In the genomic region with DNA sequence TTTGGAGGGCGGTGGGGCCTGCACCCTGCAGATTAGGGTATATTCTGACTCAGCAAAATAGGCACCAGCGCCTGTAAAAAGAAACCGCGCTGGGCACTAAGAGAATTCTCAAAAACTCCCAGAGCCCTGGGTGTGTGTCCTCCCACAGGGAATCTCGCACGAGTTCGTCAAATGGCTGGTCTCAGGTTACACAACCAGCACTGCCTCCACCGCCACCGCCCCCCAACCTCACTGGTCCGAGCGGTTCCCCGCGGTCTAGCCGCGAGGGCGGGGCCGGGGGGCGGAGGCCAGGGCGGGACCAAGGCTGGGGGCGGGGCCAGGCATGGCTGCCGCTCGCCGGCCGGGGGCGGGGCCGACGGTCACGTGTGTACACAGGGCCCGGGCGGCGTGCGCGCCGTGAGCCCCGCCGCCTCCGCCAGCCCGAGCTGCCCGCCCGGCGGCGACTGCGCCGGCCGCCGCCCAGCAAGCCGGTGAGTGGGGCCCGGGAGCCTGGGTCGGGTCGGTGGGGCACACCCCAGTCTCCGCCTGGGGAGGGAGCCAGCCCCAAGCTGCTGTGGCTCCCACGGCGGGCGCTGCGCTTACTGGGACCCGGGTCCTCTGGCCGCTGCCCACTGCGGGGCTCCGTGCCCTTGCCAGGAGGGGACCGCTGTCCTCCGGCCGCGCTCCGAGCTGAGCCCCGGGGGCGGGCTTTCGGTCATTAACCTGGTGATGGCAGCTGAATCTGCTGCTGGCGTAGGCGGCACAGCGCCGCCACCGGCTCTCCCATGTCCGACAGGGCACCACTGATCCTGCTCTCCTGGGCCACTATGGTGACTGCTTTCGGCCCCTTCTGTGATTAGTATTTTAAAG, we compare ENCODE assay signal across 1 cellular context.
TF ChIP-seq lines count a peak whose summit lies in the region.

A gene with protein sequence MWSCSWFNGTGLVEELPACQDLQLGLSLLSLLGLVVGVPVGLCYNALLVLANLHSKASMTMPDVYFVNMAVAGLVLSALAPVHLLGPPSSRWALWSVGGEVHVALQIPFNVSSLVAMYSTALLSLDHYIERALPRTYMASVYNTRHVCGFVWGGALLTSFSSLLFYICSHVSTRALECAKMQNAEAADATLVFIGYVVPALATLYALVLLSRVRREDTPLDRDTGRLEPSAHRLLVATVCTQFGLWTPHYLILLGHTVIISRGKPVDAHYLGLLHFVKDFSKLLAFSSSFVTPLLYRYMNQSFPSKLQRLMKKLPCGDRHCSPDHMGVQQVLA (plus strand): TSS at position 358 of the 849 bp plus-strand sequence. CDS start 12,970 bp downstream, outside the sequence.

TF ChIP-seq in HepG2, 621 proteins besides CTCF, POLR2A, EP300 and RAD21 (continued from another document and continues in another):
- TF ChIP-seq, protein P1, sequence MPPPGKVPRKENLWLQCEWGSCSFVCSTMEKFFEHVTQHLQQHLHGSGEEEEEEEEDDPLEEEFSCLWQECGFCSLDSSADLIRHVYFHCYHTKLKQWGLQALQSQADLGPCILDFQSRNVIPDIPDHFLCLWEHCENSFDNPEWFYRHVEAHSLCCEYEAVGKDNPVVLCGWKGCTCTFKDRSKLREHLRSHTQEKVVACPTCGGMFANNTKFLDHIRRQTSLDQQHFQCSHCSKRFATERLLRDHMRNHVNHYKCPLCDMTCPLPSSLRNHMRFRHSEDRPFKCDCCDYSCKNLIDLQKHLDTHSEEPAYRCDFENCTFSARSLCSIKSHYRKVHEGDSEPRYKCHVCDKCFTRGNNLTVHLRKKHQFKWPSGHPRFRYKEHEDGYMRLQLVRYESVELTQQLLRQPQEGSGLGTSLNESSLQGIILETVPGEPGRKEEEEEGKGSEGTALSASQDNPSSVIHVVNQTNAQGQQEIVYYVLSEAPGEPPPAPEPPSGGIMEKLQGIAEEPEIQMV (CRISPR knock-in tag; IDR thresholded peaks at IDR 0.05; ENCODE audit: low read depth): no peak
- TF ChIP-seq HDAC1 (CRISPR knock-in tag; IDR thresholded peaks at IDR 0.05): peak; percentile 15; the same call in 1 of the 2 replicates
- no peak for TF ChIP-seq CBX5 (CRISPR knock-in tag; IDR thresholded peaks at IDR 0.05; ENCODE audit: borderline replicate concordance)
- TF ChIP-seq SMAD1 (CRISPR knock-in tag; IDR thresholded peaks at IDR 0.05; ENCODE audit: borderline replicate concordance, low read depth): no peak
- no peak for TF ChIP-seq HNF4G (IDR thresholded peaks at IDR 0.05; ENCODE audit: borderline replicate concordance, low read depth, low read length)
- no peak for TF ChIP-seq HNF4G (CRISPR knock-in tag; IDR thresholded peaks at IDR 0.05; ENCODE audit: borderline replicate concordance, low read depth)
- TF ChIP-seq, protein P2, sequence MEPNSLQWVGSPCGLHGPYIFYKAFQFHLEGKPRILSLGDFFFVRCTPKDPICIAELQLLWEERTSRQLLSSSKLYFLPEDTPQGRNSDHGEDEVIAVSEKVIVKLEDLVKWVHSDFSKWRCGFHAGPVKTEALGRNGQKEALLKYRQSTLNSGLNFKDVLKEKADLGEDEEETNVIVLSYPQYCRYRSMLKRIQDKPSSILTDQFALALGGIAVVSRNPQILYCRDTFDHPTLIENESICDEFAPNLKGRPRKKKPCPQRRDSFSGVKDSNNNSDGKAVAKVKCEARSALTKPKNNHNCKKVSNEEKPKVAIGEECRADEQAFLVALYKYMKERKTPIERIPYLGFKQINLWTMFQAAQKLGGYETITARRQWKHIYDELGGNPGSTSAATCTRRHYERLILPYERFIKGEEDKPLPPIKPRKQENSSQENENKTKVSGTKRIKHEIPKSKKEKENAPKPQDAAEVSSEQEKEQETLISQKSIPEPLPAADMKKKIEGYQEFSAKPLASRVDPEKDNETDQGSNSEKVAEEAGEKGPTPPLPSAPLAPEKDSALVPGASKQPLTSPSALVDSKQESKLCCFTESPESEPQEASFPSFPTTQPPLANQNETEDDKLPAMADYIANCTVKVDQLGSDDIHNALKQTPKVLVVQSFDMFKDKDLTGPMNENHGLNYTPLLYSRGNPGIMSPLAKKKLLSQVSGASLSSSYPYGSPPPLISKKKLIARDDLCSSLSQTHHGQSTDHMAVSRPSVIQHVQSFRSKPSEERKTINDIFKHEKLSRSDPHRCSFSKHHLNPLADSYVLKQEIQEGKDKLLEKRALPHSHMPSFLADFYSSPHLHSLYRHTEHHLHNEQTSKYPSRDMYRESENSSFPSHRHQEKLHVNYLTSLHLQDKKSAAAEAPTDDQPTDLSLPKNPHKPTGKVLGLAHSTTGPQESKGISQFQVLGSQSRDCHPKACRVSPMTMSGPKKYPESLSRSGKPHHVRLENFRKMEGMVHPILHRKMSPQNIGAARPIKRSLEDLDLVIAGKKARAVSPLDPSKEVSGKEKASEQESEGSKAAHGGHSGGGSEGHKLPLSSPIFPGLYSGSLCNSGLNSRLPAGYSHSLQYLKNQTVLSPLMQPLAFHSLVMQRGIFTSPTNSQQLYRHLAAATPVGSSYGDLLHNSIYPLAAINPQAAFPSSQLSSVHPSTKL (CRISPR knock-in tag; IDR thresholded peaks at IDR 0.05): peak; percentile 52
- TF ChIP-seq, protein P3, sequence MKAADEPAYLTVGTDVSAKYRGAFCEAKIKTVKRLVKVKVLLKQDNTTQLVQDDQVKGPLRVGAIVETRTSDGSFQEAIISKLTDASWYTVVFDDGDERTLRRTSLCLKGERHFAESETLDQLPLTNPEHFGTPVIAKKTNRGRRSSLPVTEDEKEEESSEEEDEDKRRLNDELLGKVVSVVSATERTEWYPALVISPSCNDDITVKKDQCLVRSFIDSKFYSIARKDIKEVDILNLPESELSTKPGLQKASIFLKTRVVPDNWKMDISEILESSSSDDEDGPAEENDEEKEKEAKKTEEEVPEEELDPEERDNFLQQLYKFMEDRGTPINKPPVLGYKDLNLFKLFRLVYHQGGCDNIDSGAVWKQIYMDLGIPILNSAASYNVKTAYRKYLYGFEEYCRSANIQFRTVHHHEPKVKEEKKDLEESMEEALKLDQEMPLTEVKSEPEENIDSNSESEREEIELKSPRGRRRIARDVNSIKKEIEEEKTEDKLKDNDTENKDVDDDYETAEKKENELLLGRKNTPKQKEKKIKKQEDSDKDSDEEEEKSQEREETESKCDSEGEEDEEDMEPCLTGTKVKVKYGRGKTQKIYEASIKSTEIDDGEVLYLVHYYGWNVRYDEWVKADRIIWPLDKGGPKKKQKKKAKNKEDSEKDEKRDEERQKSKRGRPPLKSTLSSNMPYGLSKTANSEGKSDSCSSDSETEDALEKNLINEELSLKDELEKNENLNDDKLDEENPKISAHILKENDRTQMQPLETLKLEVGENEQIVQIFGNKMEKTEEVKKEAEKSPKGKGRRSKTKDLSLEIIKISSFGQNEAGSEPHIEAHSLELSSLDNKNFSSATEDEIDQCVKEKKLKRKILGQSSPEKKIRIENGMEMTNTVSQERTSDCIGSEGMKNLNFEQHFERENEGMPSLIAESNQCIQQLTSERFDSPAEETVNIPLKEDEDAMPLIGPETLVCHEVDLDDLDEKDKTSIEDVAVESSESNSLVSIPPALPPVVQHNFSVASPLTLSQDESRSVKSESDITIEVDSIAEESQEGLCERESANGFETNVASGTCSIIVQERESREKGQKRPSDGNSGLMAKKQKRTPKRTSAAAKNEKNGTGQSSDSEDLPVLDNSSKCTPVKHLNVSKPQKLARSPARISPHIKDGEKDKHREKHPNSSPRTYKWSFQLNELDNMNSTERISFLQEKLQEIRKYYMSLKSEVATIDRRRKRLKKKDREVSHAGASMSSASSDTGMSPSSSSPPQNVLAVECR (CRISPR knock-in tag; IDR thresholded peaks at IDR 0.05; ENCODE audit: borderline replicate concordance): peak; percentile 64
- no peak for TF ChIP-seq FOXP1 (IDR thresholded peaks at IDR 0.05)
- no peak for TF ChIP-seq FOXP1 (CRISPR knock-in tag; IDR thresholded peaks at IDR 0.05)
- no peak; the same call in 1 of the 2 replicates for TF ChIP-seq ZNF891 (CRISPR knock-in tag; IDR thresholded peaks at IDR 0.05)
- TF ChIP-seq, protein P4, sequence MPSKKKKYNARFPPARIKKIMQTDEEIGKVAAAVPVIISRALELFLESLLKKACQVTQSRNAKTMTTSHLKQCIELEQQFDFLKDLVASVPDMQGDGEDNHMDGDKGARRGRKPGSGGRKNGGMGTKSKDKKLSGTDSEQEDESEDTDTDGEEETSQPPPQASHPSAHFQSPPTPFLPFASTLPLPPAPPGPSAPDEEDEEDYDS (CRISPR knock-in tag; IDR thresholded peaks at IDR 0.05): peak; percentile 51; the same call in 1 of the 2 replicates
- no peak for TF ChIP-seq GTF2F1 (IDR thresholded peaks at IDR 0.05; ENCODE audit: low read length)
- no peak for TF ChIP-seq NR1H2 (CRISPR knock-in tag; IDR thresholded peaks at IDR 0.05; ENCODE audit: borderline replicate concordance, low read depth)
- peak; percentile 40; the same call in 1 of the 2 replicates for TF ChIP-seq CREM (IDR thresholded peaks at IDR 0.05)
- no peak for TF ChIP-seq CREM (CRISPR knock-in tag; IDR thresholded peaks at IDR 0.05)
- peak; percentile 32; the same call in 1 of the 2 replicates for TF ChIP-seq ZFAT (CRISPR knock-in tag; conservative IDR thresholded peaks at IDR 0.05)
- no peak for TF ChIP-seq ZIK1 (CRISPR knock-in tag; IDR thresholded peaks at IDR 0.05; ENCODE audit: borderline replicate concordance, low read depth)
- no peak for TF ChIP-seq REXO4 (CRISPR knock-in tag; IDR thresholded peaks at IDR 0.05; ENCODE audit: borderline replicate concordance)
- TF ChIP-seq, protein P5, sequence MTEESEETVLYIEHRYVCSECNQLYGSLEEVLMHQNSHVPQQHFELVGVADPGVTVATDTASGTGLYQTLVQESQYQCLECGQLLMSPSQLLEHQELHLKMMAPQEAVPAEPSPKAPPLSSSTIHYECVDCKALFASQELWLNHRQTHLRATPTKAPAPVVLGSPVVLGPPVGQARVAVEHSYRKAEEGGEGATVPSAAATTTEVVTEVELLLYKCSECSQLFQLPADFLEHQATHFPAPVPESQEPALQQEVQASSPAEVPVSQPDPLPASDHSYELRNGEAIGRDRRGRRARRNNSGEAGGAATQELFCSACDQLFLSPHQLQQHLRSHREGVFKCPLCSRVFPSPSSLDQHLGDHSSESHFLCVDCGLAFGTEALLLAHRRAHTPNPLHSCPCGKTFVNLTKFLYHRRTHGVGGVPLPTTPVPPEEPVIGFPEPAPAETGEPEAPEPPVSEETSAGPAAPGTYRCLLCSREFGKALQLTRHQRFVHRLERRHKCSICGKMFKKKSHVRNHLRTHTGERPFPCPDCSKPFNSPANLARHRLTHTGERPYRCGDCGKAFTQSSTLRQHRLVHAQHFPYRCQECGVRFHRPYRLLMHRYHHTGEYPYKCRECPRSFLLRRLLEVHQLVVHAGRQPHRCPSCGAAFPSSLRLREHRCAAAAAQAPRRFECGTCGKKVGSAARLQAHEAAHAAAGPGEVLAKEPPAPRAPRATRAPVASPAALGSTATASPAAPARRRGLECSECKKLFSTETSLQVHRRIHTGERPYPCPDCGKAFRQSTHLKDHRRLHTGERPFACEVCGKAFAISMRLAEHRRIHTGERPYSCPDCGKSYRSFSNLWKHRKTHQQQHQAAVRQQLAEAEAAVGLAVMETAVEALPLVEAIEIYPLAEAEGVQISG (CRISPR knock-in tag; IDR thresholded peaks at IDR 0.05): no peak; the same call in 1 of the 2 replicates
- no peak for TF ChIP-seq TSC22D2 (CRISPR knock-in tag; IDR thresholded peaks at IDR 0.05; ENCODE audit: borderline replicate concordance)
- no peak for TF ChIP-seq PAWR (CRISPR knock-in tag; IDR thresholded peaks at IDR 0.05; ENCODE audit: borderline replicate concordance)
- TF ChIP-seq, protein P6, sequence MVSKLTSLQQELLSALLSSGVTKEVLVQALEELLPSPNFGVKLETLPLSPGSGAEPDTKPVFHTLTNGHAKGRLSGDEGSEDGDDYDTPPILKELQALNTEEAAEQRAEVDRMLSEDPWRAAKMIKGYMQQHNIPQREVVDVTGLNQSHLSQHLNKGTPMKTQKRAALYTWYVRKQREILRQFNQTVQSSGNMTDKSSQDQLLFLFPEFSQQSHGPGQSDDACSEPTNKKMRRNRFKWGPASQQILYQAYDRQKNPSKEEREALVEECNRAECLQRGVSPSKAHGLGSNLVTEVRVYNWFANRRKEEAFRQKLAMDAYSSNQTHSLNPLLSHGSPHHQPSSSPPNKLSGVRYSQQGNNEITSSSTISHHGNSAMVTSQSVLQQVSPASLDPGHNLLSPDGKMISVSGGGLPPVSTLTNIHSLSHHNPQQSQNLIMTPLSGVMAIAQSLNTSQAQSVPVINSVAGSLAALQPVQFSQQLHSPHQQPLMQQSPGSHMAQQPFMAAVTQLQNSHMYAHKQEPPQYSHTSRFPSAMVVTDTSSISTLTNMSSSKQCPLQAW (CRISPR knock-in tag; IDR thresholded peaks at IDR 0.05): peak; percentile 51; the same call in 1 of the 2 replicates
- TF ChIP-seq ZNF879 (CRISPR knock-in tag; IDR thresholded peaks at IDR 0.05): 0 out of 2 replicates have a peak, but pooled peaks have one; percentile 7
- TF ChIP-seq SMYD3 (CRISPR knock-in tag; IDR thresholded peaks at IDR 0.05): no peak
- no peak for TF ChIP-seq ZNF883 (CRISPR knock-in tag; IDR thresholded peaks at IDR 0.05; ENCODE audit: not compliant biosample characterization)
- TF ChIP-seq CCDC6 (CRISPR knock-in tag; IDR thresholded peaks at IDR 0.05): peak; percentile 67
- TF ChIP-seq DPF2 (CRISPR knock-in tag; IDR thresholded peaks at IDR 0.05; ENCODE audit: borderline replicate concordance, low read depth): no peak
- TF ChIP-seq ZSCAN9 (CRISPR knock-in tag; IDR thresholded peaks at IDR 0.05; ENCODE audit: borderline replicate concordance): 0 out of 2 replicates have a peak, but pooled peaks have one; percentile 61
- TF ChIP-seq MAFF (IDR thresholded peaks at IDR 0.05; ENCODE audit: low read depth, low read length): peak; percentile 96
- no peak for TF ChIP-seq SATB2 (CRISPR knock-in tag; IDR thresholded peaks at IDR 0.05)
- TF ChIP-seq SRF (IDR thresholded peaks at IDR 0.05; ENCODE audit: low read depth, low read length): no peak
- TF ChIP-seq, protein P7, sequence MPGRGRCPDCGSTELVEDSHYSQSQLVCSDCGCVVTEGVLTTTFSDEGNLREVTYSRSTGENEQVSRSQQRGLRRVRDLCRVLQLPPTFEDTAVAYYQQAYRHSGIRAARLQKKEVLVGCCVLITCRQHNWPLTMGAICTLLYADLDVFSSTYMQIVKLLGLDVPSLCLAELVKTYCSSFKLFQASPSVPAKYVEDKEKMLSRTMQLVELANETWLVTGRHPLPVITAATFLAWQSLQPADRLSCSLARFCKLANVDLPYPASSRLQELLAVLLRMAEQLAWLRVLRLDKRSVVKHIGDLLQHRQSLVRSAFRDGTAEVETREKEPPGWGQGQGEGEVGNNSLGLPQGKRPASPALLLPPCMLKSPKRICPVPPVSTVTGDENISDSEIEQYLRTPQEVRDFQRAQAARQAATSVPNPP (CRISPR knock-in tag; IDR thresholded peaks at IDR 0.05): no peak
- no peak for TF ChIP-seq HES4 (CRISPR knock-in tag; IDR thresholded peaks at IDR 0.05; ENCODE audit: borderline replicate concordance)
- TF ChIP-seq PTBP1 (IDR thresholded peaks at IDR 0.05; ENCODE audit: low read depth, low read length, poor library complexity, severe bottlenecking): peak; percentile 40
- no peak for TF ChIP-seq ATRX (CRISPR knock-in tag; IDR thresholded peaks at IDR 0.05; ENCODE audit: borderline replicate concordance)
- TF ChIP-seq HNRNPLL (IDR thresholded peaks at IDR 0.05; ENCODE audit: low read depth, low read length, poor library complexity, severe bottlenecking): peak; percentile 64
- TF ChIP-seq RBFOX2 (IDR thresholded peaks at IDR 0.05; ENCODE audit: low read depth, low read length): peak; percentile 73
- TF ChIP-seq CAMTA2 (CRISPR knock-in tag; IDR thresholded peaks at IDR 0.05; ENCODE audit: borderline replicate concordance): no peak
- peak; percentile 63; the same call in 1 of the 2 replicates for TF ChIP-seq POLR2AphosphoS5 (IDR thresholded peaks at IDR 0.05; ENCODE audit: low read depth, low read length)
- no peak for TF ChIP-seq CHCHD3 (CRISPR knock-in tag; IDR thresholded peaks at IDR 0.05)
- peak; percentile 81; the same call in 1 of the 2 replicates for TF ChIP-seq MAFG (CRISPR knock-in tag; IDR thresholded peaks at IDR 0.05)
- no peak for TF ChIP-seq SOX6 (IDR thresholded peaks at IDR 0.05)
- TF ChIP-seq SOX6 (CRISPR knock-in tag; IDR thresholded peaks at IDR 0.05): peak; percentile 14; the same call in 1 of the 2 replicates
- TF ChIP-seq SAFB2 (CRISPR knock-in tag; IDR thresholded peaks at IDR 0.05; ENCODE audit: borderline replicate concordance, low read depth): 0 out of 2 replicates have a peak, but pooled peaks have one; percentile 23
